7 cellular contexts compared by ENCODE assay signal in the genomic region with DNA sequence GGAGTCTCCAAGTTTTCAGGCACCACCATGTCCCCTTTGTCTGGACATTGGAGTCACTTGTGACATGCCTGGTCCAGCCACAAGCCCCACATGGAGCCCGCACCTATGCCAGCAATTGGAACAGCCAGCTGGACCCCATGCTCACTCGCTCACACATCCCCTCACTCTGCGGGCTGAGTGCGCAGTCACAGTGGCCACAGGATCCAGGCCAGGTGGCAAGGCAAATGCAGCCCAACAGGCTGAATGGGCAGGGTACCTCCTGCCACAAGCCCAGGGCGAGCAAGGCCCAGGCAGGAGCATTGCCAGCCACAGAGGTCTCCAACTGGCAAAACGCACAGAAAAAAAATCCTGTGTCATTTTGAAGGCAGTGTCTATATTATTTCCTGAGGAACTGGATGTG.
"Had no signal": no experiment of that assay in that cellular context is flagged by ENCODE, and none has a peak within 500 bp of the region (broad histone marks: within the 10 kb centered on the region; RNA-seq: fewer than 3 reads in every experiment).

No MANE protein-coding gene starts in this region.

- ATAC-seq: K562 had no signal

- FAIRE-seq: HTR-8/SVneo, K562 had no signal

- H3K4me3 ChIP-seq: GM23248, K562 had no signal

- DNase-seq: GM23248, H7, HCEC 1CT, IMR-90, KG1 had no signal

- H3K27ac ChIP-seq: GM23248 had no signal

- H3K9ac ChIP-seq: GM23248 had no signal

- H2AFZ ChIP-seq: GM23248 had no signal
